In genomic region chr20:61808497-61808896, GRCh38 we compare ENCODE assay signal across 15 cellular contexts.
"Had no signal": no experiment of that assay in that cellular context is flagged by ENCODE, and none has a peak within 500 bp of the region (broad histone marks: within the 10 kb centered on the region; RNA-seq: fewer than 3 reads in every experiment).

No MANE protein-coding gene starts in this region.

- H3K4me3 Mint-ChIP-seq: activated naive CD4-positive, alpha-beta T cell treated with anti-CD3 and anti-CD28 coated beads, Interleukin-2, amount 50 U/mL, for 24 hours; effector memory CD8-positive, alpha-beta T cell; mesothelial cell of epicardium; stimulated activated memory B cell treated with anti-CD40 and anti-IgM and Interleukin-4, amounts not matched to agents 10 μg/mL and 1 μg/mL and 100 μg/mL, for 72 hours had no signal

- H3K79me2 ChIP-seq: hepatocyte had no signal

- H3K9me3 ChIP-seq: psoas muscle, thyroid gland had no signal

- H3K4me2 ChIP-seq: hepatocyte had no signal

- H3K4me3 ChIP-seq: hepatocyte, psoas muscle, thyroid gland had no signal

- H2AFZ ChIP-seq: hepatocyte had no signal

- H3K27me3 ChIP-seq: hepatocyte, thyroid gland had no signal

- H3K9me3 Mint-ChIP-seq: activated naive CD4-positive, alpha-beta T cell treated with anti-CD3 and anti-CD28 coated beads, Interleukin-2, amount 50 U/mL, for 24 hours; effector memory CD8-positive, alpha-beta T cell; mesothelial cell of epicardium; stimulated activated memory B cell treated with anti-CD40 and anti-IgM and Interleukin-4, amounts not matched to agents 10 μg/mL and 1 μg/mL and 100 μg/mL, for 72 hours had no signal

- H3K4me1 Mint-ChIP-seq: activated naive CD4-positive, alpha-beta T cell treated with anti-CD3 and anti-CD28 coated beads, Interleukin-2, amount 50 U/mL, for 24 hours; stimulated activated memory B cell treated with anti-CD40 and anti-IgM and Interleukin-4, amounts not matched to agents 10 μg/mL and 1 μg/mL and 100 μg/mL, for 72 hours had no signal

- H3K4me1 ChIP-seq: psoas muscle had no signal

- H3K36me3 ChIP-seq: thyroid gland, WERI-Rb-1 had no signal

- DNase-seq: activated CD4-positive, alpha-beta T cell treated with anti-CD3 and anti-CD28 coated beads for 1 hour; activated gamma-delta T cell; dermis blood vessel endothelial cell; effector memory CD8-positive, alpha-beta T cell; left cardiac atrium; right cardiac atrium; stimulated activated CD4-positive, alpha-beta T cell treated with anti-CD3 and anti-CD28 coated beads, Interleukin-4, amount 100 ng/mL, for 4 hours; T-helper 2 cell; thyroid gland; WERI-Rb-1 had no signal

- ATAC-seq: effector memory CD8-positive, alpha-beta T cell; left cardiac atrium; psoas muscle; right cardiac atrium; stimulated activated memory B cell treated with anti-CD40 and anti-IgM and Interleukin-4, amounts not matched to agents 10 μg/mL and 1 μg/mL and 100 μg/mL, for 72 hours had no signal

- H3K27ac ChIP-seq: hepatocyte, psoas muscle, thyroid gland, WERI-Rb-1 had no signal

- H3K27ac Mint-ChIP-seq: activated naive CD4-positive, alpha-beta T cell treated with anti-CD3 and anti-CD28 coated beads, Interleukin-2, amount 50 U/mL, for 24 hours; effector memory CD8-positive, alpha-beta T cell; mesothelial cell of epicardium; stimulated activated memory B cell treated with anti-CD40 and anti-IgM and Interleukin-4, amounts not matched to agents 10 μg/mL and 1 μg/mL and 100 μg/mL, for 72 hours had no signal

- H3K36me3 Mint-ChIP-seq: activated naive CD4-positive, alpha-beta T cell treated with anti-CD3 and anti-CD28 coated beads, Interleukin-2, amount 50 U/mL, for 24 hours; mesothelial cell of epicardium; stimulated activated memory B cell treated with anti-CD40 and anti-IgM and Interleukin-4, amounts not matched to agents 10 μg/mL and 1 μg/mL and 100 μg/mL, for 72 hours had no signal
